ENCODE assay signal across 19 cellular contexts in genomic region chr5:93601053-93601429, GRCh38. TPM values are rescaled to one million over a fixed set of nuclear protein-coding genes. Genes with fewer than 3 reads are reported as not detected.
DNase-seq lines count a peak whose midpoint lies in the region; FAIRE-seq and TF ChIP-seq lines count a peak whose summit lies in the region.
"Had no signal": no experiment of that assay in that cellular context is flagged by ENCODE, and none has a peak within 500 bp of the region (broad histone marks: within the 10 kb centered on the region; RNA-seq: fewer than 3 reads in every experiment).

No MANE protein-coding gene starts in this region.

- TF ChIP-seq CTCF in kidney (IDR thresholded peaks at IDR 0.05; ENCODE audit: borderline replicate concordance, extremely low read depth, insufficient read depth) (no peak), tibial nerve (IDR thresholded peaks at IDR 0.05) (no peak), sigmoid colon (IDR thresholded peaks at IDR 0.05) (no peak)

- peak overlapping the region; percentile 39 to 56 for H3K27ac ChIP-seq in kidney (ENCODE audit: low read depth in 2 of 2, low read length in 2 of 2)
- peak overlapping the region; percentile 72 to 94 (median 86) for H3K27ac ChIP-seq in tibial nerve
- peak overlapping the region in 1 of 4 donors; percentile 80 for H3K27ac ChIP-seq in sigmoid colon
- H3K27ac ChIP-seq: pancreas had no signal

- H3K36me3 ChIP-seq in kidney (ENCODE audit: control insufficient read depth in 1 of 2, insufficient read depth in 2 of 2, low read length in 2 of 2): no peaks in the 10 kb centered on the region
- peaks cover 0 to 4% (median 0%) of the 10 kb centered on the region in 3 donors for H3K36me3 ChIP-seq in tibial nerve
- no peaks in the 10 kb centered on the region for H3K36me3 ChIP-seq in sigmoid colon
- H3K36me3 ChIP-seq: pancreas had no signal

- 53 to 60% methylated on average over 1 of the region's 1 CpG for WGBS in tibial nerve, 2 donors
- 47 to 68% methylated on average over 1 of the region's 1 CpG for WGBS in sigmoid colon, 2 donors

- H3K4me1 ChIP-seq in kidney (ENCODE audit: control insufficient read depth in 1 of 2, insufficient read depth in 1 of 2, low read depth in 1 of 2, low read length in 2 of 2) (peaks cover 0 to 5% of the 10 kb centered on the region in 2 donors), tibial nerve (peaks cover 0 to 80% (median 9%) of the 10 kb centered on the region in 4 donors), sigmoid colon (peaks cover 0 to 8% (median 7%) of the 10 kb centered on the region in 4 donors)
- H3K4me1 ChIP-seq: pancreas had no signal

- H3K9ac ChIP-seq in kidney (ENCODE audit: low read length in 2 of 2): no peak overlapping the region

- intact Hi-C loops in kidney (cut with DNase I): loop anchor here (10.0 kb wide), 1 partner anchor 204 kb away; no protein-coding TSS in a partner anchor
- intact Hi-C loops in sigmoid colon (cut with DNase I): no loop called here

- H3K9me3 ChIP-seq in kidney (ENCODE audit: control insufficient read depth in 1 of 2, low read length in 2 of 2) (no peaks in the 10 kb centered on the region), tibial nerve (no peaks in the 10 kb centered on the region), sigmoid colon (no peaks in the 10 kb centered on the region)
- H3K9me3 ChIP-seq: pancreas had no signal

- H3K4me3 ChIP-seq in kidney (ENCODE audit: low read length in 2 of 2): peak overlapping the region; percentile 14 to 51
- H3K4me3 ChIP-seq in tibial nerve: peak overlapping the region in 3 of 4 donors; percentile 4 to 39 (median 24)
- H3K4me3 ChIP-seq in sigmoid colon: no peak overlapping the region
- H3K4me3 ChIP-seq: K562, pancreas had no signal

- DNase-seq in NCI-H69 (lab: John Stamatoyannopoulos, UW): peak; percentile 85
- peak; percentile 64 for DNase-seq in cerebellar cortex (ENCODE audit: low spot score)
- no peak for DNase-seq in kidney
- no peak for DNase-seq in tibial nerve (ENCODE audit: low spot score in 2 of 2)
- DNase-seq in MV-4-11 (lab: John Stamatoyannopoulos, UW): no peak
- DNase-seq in SK-N-DZ (ENCODE audit: low spot score): no peak
- no peak for DNase-seq in sigmoid colon
- DNase-seq in activated naive CD4-positive, alpha-beta T cell treated with anti-CD3 and anti-CD28 coated beads, Interleukin-2, amount 50 U/mL, for 16 hours: no peak
- DNase-seq: activated CD8-positive, alpha-beta T cell treated with anti-CD3 and anti-CD28 coated beads, Interleukin-2, amount 10 ng/mL, durations not matched to agents 7 days and 5 days; activated gamma-delta T cell; central memory CD4-positive, alpha-beta T cell; effector CD8-positive, alpha-beta T cell; left cardiac atrium; MM.1S; naive thymus-derived CD8-positive, alpha-beta T cell; pancreas; stimulated activated CD4-positive, alpha-beta T cell treated with anti-CD3 and anti-CD28 coated beads, Interleukin-15, amount 100 ng/mL, for 24 hours had no signal

- FAIRE-seq in kidney (lab: Jason Lieb, UNC): no peak
- FAIRE-seq: K562, pancreas had no signal

- TF ChIP-seq EP300 in tibial nerve (IDR thresholded peaks at IDR 0.05): no peak
- TF ChIP-seq EP300 in sigmoid colon (IDR thresholded peaks at IDR 0.05): no peak

- H3K27me3 ChIP-seq in tibial nerve (peaks cover 0 to 27% of the 10 kb centered on the region in 2 donors), sigmoid colon (peaks cover 9 to 95% (median 24%) of the 10 kb centered on the region in 3 donors)

- TF ChIP-seq POLR2A in tibial nerve (IDR thresholded peaks at IDR 0.05) (no peak), sigmoid colon (IDR thresholded peaks at IDR 0.05) (no peak)

RNA-seq across cellular contexts. Expression of gene NR2F1, which starts 18.0 kb away (rescaled TPM):
- total RNA-seq in kidney: 49.5 TPM
- polyA plus RNA-seq in kidney (ENCODE audit: insufficient read depth, low read depth, low replicate concordance): 22.8 TPM
- total RNA-seq in tibial nerve: 10 to 100 TPM; 64.9 to 81.3 (median 67.6) TPM
- polyA plus RNA-seq in SK-N-DZ (2014; cell fraction: cytosol; rRNA removed): 2.9 and 6.9 TPM in 2 replicates
- 1.4 and 9.1 TPM in 2 replicates for polyA plus RNA-seq in SK-N-DZ (2014; cell fraction: nucleus; rRNA removed)
- total RNA-seq in sigmoid colon: 10 to 100 TPM; 16.3 to 24.1 (median 17.5) TPM
- polyA plus RNA-seq in sigmoid colon: 1 to 10 TPM; 1.4 to 8.4 (median 7.6) TPM
- total RNA-seq: activated CD8-positive, alpha-beta T cell treated with anti-CD3 and anti-CD28 coated beads, Interleukin-2, amount 10 ng/mL, durations not matched to agents 7 days and 5 days; H7; naive thymus-derived CD8-positive, alpha-beta T cell had no signal
- polyA plus RNA-seq: K562; naive thymus-derived CD8-positive, alpha-beta T cell had no signal

RNA-seq across cellular contexts. Expression of gene NR2F1-AS1, which starts 20.0 kb away (rescaled TPM):
- total RNA-seq in kidney: 13.0 TPM
- polyA plus RNA-seq in kidney (ENCODE audit: insufficient read depth, low read depth, low replicate concordance): 16.0 TPM
- 10 to 100 TPM; 13.5 to 38.4 (median 35.4) TPM for total RNA-seq in tibial nerve
- polyA plus RNA-seq in SK-N-DZ (2014; cell fraction: cytosol; rRNA removed): 0.21 and 0.24 TPM in 2 replicates
- polyA plus RNA-seq in SK-N-DZ (2014; cell fraction: nucleus; rRNA removed): 2.0 TPM in 1 of 2 replicates, not detected in the other
- total RNA-seq in sigmoid colon: 10 to 100 TPM in 1 of 4 donors, 1 to 10 TPM in 3; 6.7 to 15.2 (median 9.1) TPM
- 1 to 10 TPM; 1.4 to 9.0 (median 3.2) TPM for polyA plus RNA-seq in sigmoid colon
- total RNA-seq: activated CD8-positive, alpha-beta T cell treated with anti-CD3 and anti-CD28 coated beads, Interleukin-2, amount 10 ng/mL, durations not matched to agents 7 days and 5 days; K562; naive thymus-derived CD8-positive, alpha-beta T cell had no signal
- polyA plus RNA-seq: K562; naive thymus-derived CD8-positive, alpha-beta T cell had no signal

Comparison
In these comparisons a context has a peak if more than half of its experiments do, and no peak if none do; other contexts are left out.
1. DNase-seq: peak in NCI-H69 (single experiment) and cerebellar cortex (single experiment); none in kidney (single experiment), tibial nerve (0 of 2), MV-4-11 (single experiment), SK-N-DZ (single experiment), sigmoid colon (single experiment) and activated naive CD4-positive, alpha-beta T cell treated with anti-CD3 and anti-CD28 coated beads, Interleukin-2, amount 50 U/mL, for 16 hours (single experiment).
2. H3K4me3 ChIP-seq: peak in kidney (2 of 2) and tibial nerve (3 of 4); none in sigmoid colon (0 of 4).